In genomic region chr2:216229488-216229887, GRCh38 we compare ENCODE assay signal across 7 cellular contexts.
"Had no signal": no experiment of that assay in that cellular context is flagged by ENCODE, and none has a peak within 500 bp of the region (broad histone marks: within the 10 kb centered on the region; RNA-seq: fewer than 3 reads in every experiment).

No MANE protein-coding gene starts in this region.

- H3K4me1 Mint-ChIP-seq: H9 had no signal

- H3K4me3 Mint-ChIP-seq: H9 had no signal

- FAIRE-seq: H1, H54, HTR-8/SVneo had no signal

- H3K9ac ChIP-seq: GM23248 had no signal

- H3K27ac Mint-ChIP-seq: H9 had no signal

- DNase-seq: GM23248, H9, HCEC 1CT, IMR-90 had no signal

- H3K27ac ChIP-seq: GM23248 had no signal

- H3K4me3 ChIP-seq: GM23248 had no signal

- H2AFZ ChIP-seq: GM23248 had no signal
